In the genomic region with DNA sequence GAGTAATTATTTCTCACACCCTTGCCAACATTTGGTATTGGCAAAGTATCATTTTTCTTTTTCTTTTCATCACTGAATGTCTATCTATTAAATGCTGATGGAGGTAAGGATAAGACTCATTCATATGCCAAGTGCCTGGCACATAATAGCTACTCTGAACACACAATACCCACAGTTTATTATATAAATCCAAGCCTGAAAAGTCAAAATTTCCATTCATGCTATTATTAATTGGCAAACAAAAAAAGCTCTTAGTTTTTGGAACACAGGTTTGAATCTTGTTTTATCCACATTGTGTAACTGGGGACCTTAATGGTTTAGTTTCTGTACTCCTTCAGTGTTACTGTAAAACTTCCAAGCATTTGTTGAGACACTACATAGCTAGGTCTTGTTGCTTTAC, we compare ENCODE assay signal across 20 cellular contexts. TPM values are rescaled to one million over a fixed set of nuclear protein-coding genes. Genes with fewer than 3 reads are reported as not detected.
DNase-seq lines count a peak whose midpoint lies in the region; ATAC-seq, FAIRE-seq and TF ChIP-seq lines count a peak whose summit lies in the region.
"Had no signal": no experiment of that assay in that cellular context is flagged by ENCODE, and none has a peak within 500 bp of the region (broad histone marks: within the 10 kb centered on the region; RNA-seq: fewer than 3 reads in every experiment).

No MANE protein-coding gene starts in this region.

- no peaks in the 10 kb centered on the region for H3K9me3 ChIP-seq in A549
- H3K9me3 ChIP-seq: BE2C, BLaER1, Caco-2 had no signal

- POLR2A ChIA-PET in A549 (lab: Yijun Ruan, JAX) = no interaction called here

- no peak overlapping the region for H3K4me3 ChIP-seq in A549
- H3K4me3 ChIP-seq: BLaER1, GM12878 had no signal

- TF ChIP-seq EP300 in A549 (IDR thresholded peaks at IDR 0.05) = no peak

- no peak for TF ChIP-seq RAD21 in A549 (conservative IDR thresholded peaks at IDR 0.05 in 1 of 2, IDR thresholded peaks at IDR 0.05 in 1 of 2)

- no peak overlapping the region for H3K27ac ChIP-seq in A549
- H3K27ac ChIP-seq: 22Rv1, BLaER1 had no signal

- no peak for ATAC-seq in A549
- ATAC-seq: GM12878 had no signal

- TF ChIP-seq POLR2A in A549 (IDR thresholded peaks at IDR 0.05; ENCODE audit: low read length) = no peak

- no peak overlapping the region for H3K4me2 ChIP-seq in A549
- H3K4me2 ChIP-seq: BLaER1 had no signal

- DNase-seq in NCI-H146 (lab: John Stamatoyannopoulos, UW) (peak; percentile 19), NCI-H146 treated with DMSO at 0.1 percent for 48 hours (lab: John Stamatoyannopoulos, UW; ENCODE audit: unreplicated experiment) (no peak), A549 (ENCODE audit: low read depth in 1 of 2, low spot score in 1 of 2) (no peak), COLO829 (ENCODE audit: low spot score) (no peak)
- DNase-seq: ACHN; BE2C; C1 segment of cervical spinal cord; Caco-2; Calu3; CD4-positive, alpha-beta memory T cell; CD4-positive, CD25-positive, alpha-beta regulatory T cell; CD8-positive, alpha-beta memory T cell; DMS79 treated with DMSO at 0.1 percent for 48 hours; GDM1 had no signal

- no peaks in the 10 kb centered on the region for H3K4me1 ChIP-seq in A549
- H3K4me1 ChIP-seq: BE2C, Caco-2 had no signal

- CTCF ChIA-PET in A549 (lab: Yijun Ruan, JAX) = interaction anchor here (0.6 to 1.8 kb wide), 3 partner anchors 17 to 112 kb away, joined by 3 to 6 read pairs (median 5); no protein-coding TSS in a partner anchor

- FAIRE-seq in A549 (lab: Jason Lieb, UNC) (peak; percentile 59), islet of Langerhans (lab: Jason Lieb, UNC) (peak; percentile 13)
- FAIRE-seq: D721Med, GM18507 had no signal

- no peak for TF ChIP-seq CTCF in A549 (IDR thresholded peaks at IDR 0.05)

TF ChIP-seq in A549, 52 proteins besides CTCF, POLR2A, EP300 and RAD21:
- TF ChIP-seq, protein P1, sequence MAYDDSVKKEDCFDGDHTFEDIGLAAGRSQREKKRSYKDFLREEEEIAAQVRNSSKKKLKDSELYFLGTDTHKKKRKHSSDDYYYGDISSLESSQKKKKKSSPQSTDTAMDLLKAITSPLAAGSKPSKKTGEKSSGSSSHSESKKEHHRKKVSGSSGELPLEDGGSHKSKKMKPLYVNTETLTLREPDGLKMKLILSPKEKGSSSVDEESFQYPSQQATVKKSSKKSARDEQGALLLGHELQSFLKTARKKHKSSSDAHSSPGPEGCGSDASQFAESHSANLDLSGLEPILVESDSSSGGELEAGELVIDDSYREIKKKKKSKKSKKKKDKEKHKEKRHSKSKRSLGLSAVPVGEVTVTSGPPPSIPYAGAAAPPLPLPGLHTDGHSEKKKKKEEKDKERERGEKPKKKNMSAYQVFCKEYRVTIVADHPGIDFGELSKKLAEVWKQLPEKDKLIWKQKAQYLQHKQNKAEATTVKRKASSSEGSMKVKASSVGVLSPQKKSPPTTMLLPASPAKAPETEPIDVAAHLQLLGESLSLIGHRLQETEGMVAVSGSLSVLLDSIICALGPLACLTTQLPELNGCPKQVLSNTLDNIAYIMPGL (CRISPR knock-in tag; IDR thresholded peaks at IDR 0.05; ENCODE audit: borderline replicate concordance) = no peak
- TF ChIP-seq, protein P2, sequence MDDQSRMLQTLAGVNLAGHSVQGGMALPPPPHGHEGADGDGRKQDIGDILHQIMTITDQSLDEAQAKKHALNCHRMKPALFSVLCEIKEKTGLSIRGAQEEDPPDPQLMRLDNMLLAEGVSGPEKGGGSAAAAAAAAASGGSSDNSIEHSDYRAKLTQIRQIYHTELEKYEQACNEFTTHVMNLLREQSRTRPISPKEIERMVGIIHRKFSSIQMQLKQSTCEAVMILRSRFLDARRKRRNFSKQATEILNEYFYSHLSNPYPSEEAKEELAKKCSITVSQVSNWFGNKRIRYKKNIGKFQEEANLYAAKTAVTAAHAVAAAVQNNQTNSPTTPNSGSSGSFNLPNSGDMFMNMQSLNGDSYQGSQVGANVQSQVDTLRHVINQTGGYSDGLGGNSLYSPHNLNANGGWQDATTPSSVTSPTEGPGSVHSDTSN (IDR thresholded peaks at IDR 0.05) = no peak
- TF ChIP-seq HDAC2 (IDR thresholded peaks at IDR 0.05) (no peak), POLR2AphosphoS2 (conservative IDR thresholded peaks at IDR 0.05; ENCODE audit: low read length) (no peak), MYC (IDR thresholded peaks at IDR 0.05; ENCODE audit: borderline replicate concordance, low read length) (no peak)

RNA-seq across cellular contexts. Expression of a gene that starts 6.4 kb away (rescaled TPM):
- polyA plus RNA-seq in A549 (2011; rRNA removed) = 58.1 and 78.8 TPM in 2 replicates
- polyA plus RNA-seq in A549 (2012; cell fraction: cytosol; rRNA removed) = 299 and 387 TPM in 2 replicates
- 100 and 118 TPM in 2 replicates for polyA plus RNA-seq in A549 (2012; cell fraction: nucleus; rRNA removed)
- 215 to 223 TPM (median 218 TPM) in 3 replicates for polyA plus RNA-seq in A549 (2017; fragmentation: RNase III; extraction: RNeasy Plus Mini Kit Qiagen cat#74134 plus additional on column Dnase treatment)
- polyA minus RNA-seq in A549 (2011; rRNA and poly(A)+ RNA removed) = 61.8 and 72.7 TPM in 2 replicates

RNA-seq across cellular contexts. Expression of a gene that starts 7.0 kb away (rescaled TPM):
- polyA plus RNA-seq in A549 (2011; rRNA removed) (126 and 167 TPM in 2 replicates), A549 (2017; fragmentation: RNase III; extraction: RNeasy Plus Mini Kit Qiagen cat#74134 plus additional on column Dnase treatment) (176 to 178 TPM (median 176 TPM) in 3 replicates)
- 29.1 and 31.7 TPM in 2 replicates for polyA plus RNA-seq in A549 (2012; cell fraction: cytosol; rRNA removed)
- polyA plus RNA-seq in A549 (2012; cell fraction: nucleus; rRNA removed) = 30.8 and 60.6 TPM in 2 replicates
- polyA minus RNA-seq in A549 (2011; rRNA and poly(A)+ RNA removed) = 284 and 339 TPM in 2 replicates
